In genomic region chr15:20294651-20295237, GRCh38 we compare ENCODE assay signal across 19 cellular contexts.
A peak's percentile ranks its signal among the peaks of the same experiment; 100 is the strongest.
DNase-seq lines count a peak whose midpoint lies in the region; ATAC-seq, FAIRE-seq and TF ChIP-seq lines count a peak whose summit lies in the region.
"Had no signal": no experiment of that assay in that cellular context is flagged by ENCODE, and none has a peak within 500 bp of the region (broad histone marks: within the 10 kb centered on the region; RNA-seq: fewer than 3 reads in every experiment).

No MANE protein-coding gene starts in this region.

- WGBS in H9 (ENCODE audit: extremely low coverage, insufficient read length, low lambda C conversion rate), result 100% methylated on average over 7 of the region's 80 CpGs

- no peak overlapping the region for H4K5ac ChIP-seq in H9 (ENCODE audit: insufficient read length, low read depth, low read length)

- no peak for ATAC-seq in HG03280 (IDR thresholded peaks at IDR 0.05; ENCODE audit: unreplicated experiment)
- ATAC-seq: heart left ventricle had no signal

- TF ChIP-seq CTCF in H9 (conservative IDR thresholded peaks at IDR 0.05), result no peak
- no peak for TF ChIP-seq CTCF in progenitor cell of endocrine pancreas (IDR thresholded peaks at IDR 0.05; ENCODE audit: unreplicated experiment)

- no peaks in the 10 kb centered on the region for H3K4me1 ChIP-seq in H9 (ENCODE audit: insufficient read depth, low read length)
- H3K4me1 ChIP-seq: heart left ventricle had no signal

- no peak overlapping the region for H3K23ac ChIP-seq in H9 (ENCODE audit: insufficient read length, low read depth, low read length)

- H3K36me3 Mint-ChIP-seq in H9 (ENCODE audit: insufficient read depth in 1 of 3, low read depth in 3 of 3) (peaks cover 19 to 30% (median 22%) of the 10 kb centered on the region in 3 experiments), progenitor cell of endocrine pancreas (ENCODE audit: insufficient read depth) (peaks cover 3% of the 10 kb centered on the region)
- H3K36me3 Mint-ChIP-seq: activated CD4-positive, alpha-beta memory T cell treated with anti-CD3 and anti-CD28 coated beads for 36 hours; activated naive CD8-positive, alpha-beta T cell treated with anti-CD3 and anti-CD28 coated beads for 36 hours had no signal

- H3K27ac Mint-ChIP-seq in H9 (no peak overlapping the region), progenitor cell of endocrine pancreas (no peak overlapping the region)
- H3K27ac Mint-ChIP-seq: activated CD4-positive, alpha-beta memory T cell treated with anti-CD3 and anti-CD28 coated beads for 36 hours; activated naive CD8-positive, alpha-beta T cell treated with anti-CD3 and anti-CD28 coated beads for 36 hours; nephron had no signal

- no peaks in the 10 kb centered on the region for H3K79me2 ChIP-seq in H9 (ENCODE audit: insufficient read depth, low read length)

- H3K4me1 Mint-ChIP-seq in H9 (no peaks in the 10 kb centered on the region), progenitor cell of endocrine pancreas (ENCODE audit: low read depth) (no peaks in the 10 kb centered on the region)
- H3K4me1 Mint-ChIP-seq: activated naive CD8-positive, alpha-beta T cell treated with anti-CD3 and anti-CD28 coated beads for 36 hours; nephron had no signal

- no peak overlapping the region for H2BK12ac ChIP-seq in H9 (ENCODE audit: insufficient read length, low read depth, low read length)

- no peak overlapping the region for H3K56ac ChIP-seq in H9 (ENCODE audit: insufficient read length, low read depth, low read length)

- H3K4ac ChIP-seq in H9 (ENCODE audit: low read depth, low read length), result no peak overlapping the region

- H2BK5ac ChIP-seq in H9 (ENCODE audit: insufficient read length, low read length), result no peak overlapping the region

- H3K4me3 Mint-ChIP-seq in H9 (no peak overlapping the region), progenitor cell of endocrine pancreas (ENCODE audit: low read depth) (no peak overlapping the region)
- H3K4me3 Mint-ChIP-seq: activated CD4-positive, alpha-beta memory T cell treated with anti-CD3 and anti-CD28 coated beads for 36 hours; activated naive CD8-positive, alpha-beta T cell treated with anti-CD3 and anti-CD28 coated beads for 36 hours; activated T-cell treated with anti-CD3 and anti-CD28 coated beads, Interleukin-2, amount 50 U/mL, for 4 hours; nephron had no signal

- H4K91ac ChIP-seq in H9 (ENCODE audit: insufficient read length, low read depth, low read length), result no peak overlapping the region

- H3K9me3 ChIP-seq in H9 (ENCODE audit: control insufficient read depth, low read depth, low read length), result peaks cover 88% of the 10 kb centered on the region

- no peak overlapping the region for H3K27ac ChIP-seq in H9 (ENCODE audit: insufficient read length, low read depth, low read length)
- H3K27ac ChIP-seq: heart left ventricle had no signal

- no peak overlapping the region for H2BK120ac ChIP-seq in H9 (ENCODE audit: low read depth, low read length, poor library complexity, severe bottlenecking)

- H3K9me3 Mint-ChIP-seq in H9, result peaks cover 44 to 46% of the 10 kb centered on the region in 2 experiments
- H3K9me3 Mint-ChIP-seq in progenitor cell of endocrine pancreas (ENCODE audit: low read depth), result peaks cover 34% of the 10 kb centered on the region
- H3K9me3 Mint-ChIP-seq: activated naive CD8-positive, alpha-beta T cell treated with anti-CD3 and anti-CD28 coated beads for 36 hours; activated T-cell treated with anti-CD3 and anti-CD28 coated beads, Interleukin-2, amount 50 U/mL, for 4 hours had no signal

- DNase-seq in ELF-1 (ENCODE audit: low read depth, low spot score), result peak; percentile 45
- DNase-seq in H9, result peak; percentile 31
- peak; percentile 34 for DNase-seq in iPS-NIHi11 (ENCODE audit: low spot score)
- DNase-seq in progenitor cell of endocrine pancreas (ENCODE audit: low spot score, unreplicated experiment), result peak; percentile 28
- no peak for DNase-seq in frontal cortex (ENCODE audit: low spot score in 2 of 2)
- no peak for DNase-seq in H4 (ENCODE audit: low spot score)
- DNase-seq: activated CD4-positive, alpha-beta memory T cell treated with anti-CD3 and anti-CD28 coated beads for 36 hours; activated naive CD8-positive, alpha-beta T cell treated with anti-CD3 and anti-CD28 coated beads for 36 hours; activated T-cell treated with anti-CD3 and anti-CD28 coated beads, Interleukin-2, amount 50 U/mL, for 4 hours; AML-193; NCI-H2029 treated with DMSO at 0.1 percent for 48 hours; NK-92 treated with Interleukin-12 subunit alpha and Interleukin-12 subunit beta, amount 100 ng/mL, for 24 hours had no signal

- peaks cover 1% of the 10 kb centered on the region; the same call in 1 of the 2 replicates for H3K27me3 Mint-ChIP-seq in H9 (ENCODE audit: low read depth)
- no peaks in the 10 kb centered on the region for H3K27me3 Mint-ChIP-seq in progenitor cell of endocrine pancreas
- H3K27me3 Mint-ChIP-seq: activated CD4-positive, alpha-beta memory T cell treated with anti-CD3 and anti-CD28 coated beads for 36 hours; activated naive CD8-positive, alpha-beta T cell treated with anti-CD3 and anti-CD28 coated beads for 36 hours had no signal

- no peak overlapping the region for H2AK5ac ChIP-seq in H9 (ENCODE audit: insufficient read length, low read length)

- H4K8ac ChIP-seq in H9 (replicated peaks; ENCODE audit: insufficient read length, low read depth, low read length), result no peak overlapping the region

- no peak overlapping the region for H3K4me2 ChIP-seq in H9 (ENCODE audit: insufficient read depth, insufficient read length, low read length)
- H3K4me2 ChIP-seq: smooth muscle cell had no signal

- H3K79me1 ChIP-seq in H9 (ENCODE audit: insufficient read depth, low read depth, low read length, poor library complexity, severe bottlenecking), result no peaks in the 10 kb centered on the region

- H3K27me3 ChIP-seq in H9 (ENCODE audit: insufficient read depth, low read length), result no peaks in the 10 kb centered on the region

- H2BK15ac ChIP-seq in H9 (ENCODE audit: low read depth, low read length), result no peak overlapping the region

- no peak for FAIRE-seq in frontal cortex (lab: Jason Lieb, UNC)
- FAIRE-seq: colon, endometrium, GM18507 had no signal

- no peak overlapping the region for H3K9ac ChIP-seq in H9 (ENCODE audit: extremely low read depth, insufficient read length, low read length)

- no peaks in the 10 kb centered on the region for H4K20me1 ChIP-seq in H9 (ENCODE audit: control insufficient read depth, insufficient read depth, insufficient read length)

- H3T11ph ChIP-seq in H9 (ENCODE audit: low read length), result no peak overlapping the region

- H3K14ac ChIP-seq in H9 (ENCODE audit: insufficient read depth, low read length), result no peak overlapping the region

- H2BK20ac ChIP-seq in H9 (ENCODE audit: low read depth, low read length, poor library complexity, severe bottlenecking), result no peak overlapping the region

- no peaks in the 10 kb centered on the region for H3K23me2 ChIP-seq in H9 (ENCODE audit: insufficient read length, low read depth, low read length, poor library complexity, severe bottlenecking)

- no peak overlapping the region for H2AFZ ChIP-seq in H9 (ENCODE audit: low read length)

- no peak overlapping the region for H3K18ac ChIP-seq in H9 (ENCODE audit: insufficient read length, low read depth, low read length)

Comparison
In these comparisons a context has a peak if more than half of its experiments do, and no peak if none do; other contexts are left out.
1. DNase-seq: peak in ELF-1 (single experiment), H9 (single experiment), iPS-NIHi11 (single experiment) and progenitor cell of endocrine pancreas (single experiment); none in frontal cortex (0 of 2) and H4 (single experiment).